29 cellular contexts compared by ENCODE assay signal in genomic region chr2:100936070-100936741, GRCh38.
DNase-seq lines count a peak whose midpoint lies in the region; ATAC-seq and TF ChIP-seq lines count a peak whose summit lies in the region.
"Had no signal": no experiment of that assay in that cellular context is flagged by ENCODE, and none has a peak within 500 bp of the region (broad histone marks: within the 10 kb centered on the region; RNA-seq: fewer than 3 reads in every experiment).

No MANE protein-coding gene starts in this region.

- CTCF ChIA-PET in mammary epithelial cell (lab: Charles Lee; ENCODE audit: low non-redundant PET), result no interaction called here

- no peaks in the 10 kb centered on the region for H4K20me1 ChIP-seq in mammary epithelial cell (ENCODE audit: insufficient read depth, low read length)

- H3K4me3 ChIP-seq in mammary epithelial cell (replicated peaks in 1 of 3; ENCODE audit: insufficient read depth in 1 of 3, low read depth in 2 of 3, low read length in 3 of 3), result no peak overlapping the region
- H3K4me3 ChIP-seq: adrenal gland, suprapubic skin had no signal

- H3K4me1 ChIP-seq in mammary epithelial cell (ENCODE audit: insufficient read depth, low read length), result no peaks in the 10 kb centered on the region
- H3K4me1 ChIP-seq: adrenal gland, suprapubic skin had no signal

- no peak overlapping the region for H3K9ac ChIP-seq in mammary epithelial cell (ENCODE audit: insufficient read depth, low read length)

- no peak for TF ChIP-seq CTCF in mammary epithelial cell (conservative IDR thresholded peaks at IDR 0.05 in 1 of 2, IDR thresholded peaks at IDR 0.05 in 1 of 2; ENCODE audit: extremely low read depth in 1 of 2, insufficient read depth in 1 of 2, low read depth in 1 of 2, low read length in 2 of 2)

- intact Hi-C loops in mammary epithelial cell (cut with micrococcal nuclease), result no loop called here

- H3K9me3 ChIP-seq in mammary epithelial cell (replicated peaks; ENCODE audit: insufficient read depth, low read length), result no peaks in the 10 kb centered on the region
- H3K9me3 ChIP-seq: adrenal gland, suprapubic skin had no signal

- in situ Hi-C loops in mammary epithelial cell (cut with MboI; ENCODE audit: low sequenced_read_pairs in 2 of 2), result no loop called here

- peaks cover 12% of the 10 kb centered on the region for H3K36me3 ChIP-seq in mammary epithelial cell (ENCODE audit: insufficient read depth, low read length)
- H3K36me3 ChIP-seq: adrenal gland had no signal

- no TSS peak for BruUV-seq in mammary epithelial cell (replicated peaks; lab: Mats Ljungman, UMichigan)

- H3K4me2 ChIP-seq in mammary epithelial cell (ENCODE audit: insufficient read depth, low read depth, low read length), result no peak overlapping the region

- H3K27me3 ChIP-seq in mammary epithelial cell (ENCODE audit: insufficient read depth, low read length), result no peaks in the 10 kb centered on the region
- H3K27me3 ChIP-seq: adrenal gland, suprapubic skin had no signal

- ATAC-seq in HG03025 (IDR thresholded peaks at IDR 0.05; ENCODE audit: low FRiP score, unreplicated experiment), result no peak
- ATAC-seq: activated CD8-positive, alpha-beta memory T cell treated with anti-CD3 and anti-CD28 coated beads, Interleukin-2, amount 10 ng/mL, durations not matched to agents 7 days and 5 days; activated T-cell treated with anti-CD3 and anti-CD28 coated beads, Interleukin-2, amount 50 U/mL, for 72 hours; naive thymus-derived CD4-positive, alpha-beta T cell; stimulated activated naive B cell treated with anti-CD40 and anti-IgM and Interleukin-4, amounts not matched to agents 10 μg/mL and 1 μg/mL and 100 μg/mL, for 72 hours had no signal

- dilution Hi-C loops in mammary epithelial cell (cut with HindIII; ENCODE audit: low sequenced_read_pairs), result no loop called here

- DNase-seq in NCI-H748 (lab: John Stamatoyannopoulos, UW; ENCODE audit: unreplicated experiment) (peak; percentile 1), NCI-H748 treated with DMSO at 0.1 percent for 48 hours (lab: John Stamatoyannopoulos, UW) (no peak), foreskin melanocyte (peak; percentile 68), mesenteric fat pad (ENCODE audit: low spot score) (peak; percentile 0), mammary epithelial cell (no peak)
- DNase-seq in activated effector memory CD4-positive, alpha-beta T cell treated with anti-CD3 and anti-CD28 coated beads, Interleukin-2, amount 50 U/mL, for 16 hours, result no peak
- DNase-seq: activated CD4-positive, alpha-beta T cell treated with anti-CD3 and anti-CD28 coated beads, Interleukin-2, amount 50 U/mL, for 1 hour; activated CD8-positive, alpha-beta memory T cell treated with anti-CD3 and anti-CD28 coated beads, Interleukin-2, amount 10 ng/mL, durations not matched to agents 7 days and 5 days; activated naive CD4-positive, alpha-beta T cell treated with anti-CD3 and anti-CD28 coated beads for 36 hours; activated T-cell treated with anti-CD3 and anti-CD28 coated beads, Interleukin-2, amount 50 U/mL, for 72 hours; CD4-positive, CD25-positive, alpha-beta regulatory T cell; effector CD8-positive, alpha-beta T cell; H7; KG1; MM.1S; naive thymus-derived CD4-positive, alpha-beta T cell; NCI-H1417 treated with DMSO at 0.1 percent for 48 hours; NCI-H2081; retina; SHP77; stimulated activated CD4-positive, alpha-beta T cell treated with anti-CD3 and anti-CD28 coated beads, Interleukin-4, amount 100 ng/mL, for 4 hours; stimulated activated naive B cell treated with anti-CD40 and anti-IgM and Interleukin-4, amounts not matched to agents 10 μg/mL and 1 μg/mL and 100 μg/mL, for 72 hours; SW 1271; T-helper 9 cell had no signal

- no peak overlapping the region for H2AFZ ChIP-seq in mammary epithelial cell (ENCODE audit: low read depth, low read length)

- WGBS in mammary epithelial cell (ENCODE audit: low coverage, missing lambda C conversion rate), result 94% methylated on average over 10 of the region's 10 CpGs

- no peaks in the 10 kb centered on the region for H3K79me2 ChIP-seq in mammary epithelial cell (ENCODE audit: insufficient read depth, low read length)

- H3K27ac ChIP-seq in temporal lobe (ENCODE audit: low read depth, low read length) (peak overlapping the region; percentile 7), mammary epithelial cell (ENCODE audit: insufficient read depth, low read depth, low read length) (no peak overlapping the region)
- H3K27ac ChIP-seq: 22Rv1, adrenal gland, suprapubic skin had no signal

Comparison
In these comparisons a context has a peak if more than half of its experiments do, and no peak if none do; other contexts are left out.
1. DNase-seq: peak in NCI-H748 (single experiment), foreskin melanocyte (single experiment) and mesenteric fat pad (single experiment); none in NCI-H748 treated with DMSO at 0.1 percent for 48 hours (single experiment), mammary epithelial cell (single experiment) and activated effector memory CD4-positive, alpha-beta T cell treated with anti-CD3 and anti-CD28 coated beads, Interleukin-2, amount 50 U/mL, for 16 hours (single experiment).